9 cellular contexts compared by ENCODE assay signal in the genomic region with DNA sequence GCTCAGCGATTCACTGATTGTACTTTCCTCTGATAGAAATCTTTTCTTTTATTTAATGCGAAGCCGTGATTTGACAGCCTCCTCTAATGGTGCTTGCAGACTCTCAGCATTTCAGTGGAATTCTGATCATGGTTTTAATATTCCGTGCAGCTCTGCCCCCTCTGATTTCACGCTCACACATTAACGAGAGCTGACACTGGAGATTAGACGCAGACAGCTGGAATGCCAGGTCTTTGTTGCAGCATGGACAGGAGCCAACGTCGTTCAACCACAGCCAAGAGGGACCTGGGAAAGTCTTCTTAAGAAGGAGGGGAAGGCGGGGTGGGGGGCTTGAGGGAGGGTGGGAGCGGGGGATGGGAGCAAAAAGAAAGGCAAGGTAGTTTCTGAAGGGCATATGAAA.
DNase-seq lines count a peak whose midpoint lies in the region; ATAC-seq and TF ChIP-seq lines count a peak whose summit lies in the region.
"Had no signal": no experiment of that assay in that cellular context is flagged by ENCODE, and none has a peak within 500 bp of the region (broad histone marks: within the 10 kb centered on the region; RNA-seq: fewer than 3 reads in every experiment).

No MANE protein-coding gene starts in this region.

- H3K27ac Mint-ChIP-seq in GM23338, result no peak overlapping the region
- H3K27ac Mint-ChIP-seq in progenitor cell of endocrine pancreas, result no peak overlapping the region

- H3K79me2 ChIP-seq in GM23338 (replicated peaks; ENCODE audit: insufficient read depth) (no peaks in the 10 kb centered on the region), hepatocyte (no peaks in the 10 kb centered on the region)

- H3K27me3 ChIP-seq in GM23338 (ENCODE audit: insufficient read depth), result peaks cover 8% of the 10 kb centered on the region; the same call in 1 of the 2 replicates
- peaks cover 4% of the 10 kb centered on the region for H3K27me3 ChIP-seq in WERI-Rb-1 (ENCODE audit: insufficient read depth, low read depth, severe bottlenecking)
- no peaks in the 10 kb centered on the region for H3K27me3 ChIP-seq in hepatocyte

- TF ChIP-seq CTCF in GM23338 (conservative IDR thresholded peaks at IDR 0.05; ENCODE audit: low read depth in 2 of 2) (no peak), WERI-Rb-1 (IDR thresholded peaks at IDR 0.05; ENCODE audit: low read depth, low read length) (no peak), hepatocyte (IDR thresholded peaks at IDR 0.05; ENCODE audit: poor library complexity) (no peak), progenitor cell of endocrine pancreas (IDR thresholded peaks at IDR 0.05; ENCODE audit: unreplicated experiment) (no peak)

- H3F3A ChIP-seq in GM23338 (replicated peaks; ENCODE audit: low read depth), result no peaks in the 10 kb centered on the region

- intact Hi-C loops in sciatic nerve (cut with DNase I), result no loop called here

- WGBS in hepatocyte (ENCODE audit: low lambda C conversion rate, missing lambda C conversion rate), result 5% methylated on average over 11 of the region's 11 CpGs

- H3K36me3 Mint-ChIP-seq in GM23338 (ENCODE audit: low read depth) (no peaks in the 10 kb centered on the region), progenitor cell of endocrine pancreas (ENCODE audit: insufficient read depth) (no peaks in the 10 kb centered on the region)

- DNase-seq in GM23338 (ENCODE audit: low spot score) (peak; percentile 65), WERI-Rb-1 (peak; percentile 24), hepatocyte (ENCODE audit: low spot score) (peak; percentile 45), sciatic nerve (ENCODE audit: low spot score) (no peak), progenitor cell of endocrine pancreas (ENCODE audit: low spot score, unreplicated experiment) (no peak)
- DNase-seq in stimulated activated CD4-positive, alpha-beta T cell treated with anti-CD3 and anti-CD28 coated beads, Interleukin-4, amount 100 ng/mL, for 1 hour, result no peak
- DNase-seq: SHP77 had no signal

- peak overlapping the region; percentile 69 for H3K4me3 ChIP-seq in GM23338
- no peak overlapping the region for H3K4me3 ChIP-seq in WERI-Rb-1 (ENCODE audit: low read depth, low read length)
- H3K4me3 ChIP-seq in hepatocyte, result peak overlapping the region; percentile 5

- peaks cover 15% of the 10 kb centered on the region; the same call in 1 of the 2 replicates for H3K9me2 ChIP-seq in GM23338 (ENCODE audit: insufficient read depth)
- no peaks in the 10 kb centered on the region for H3K9me2 ChIP-seq in hepatocyte (replicated peaks; ENCODE audit: insufficient read depth)

- H3K27ac ChIP-seq in GM23338 (ENCODE audit: low read depth) (no peak overlapping the region), WERI-Rb-1 (no peak overlapping the region), hepatocyte (peak overlapping the region; percentile 78)

- H3K4me1 ChIP-seq in GM23338 (ENCODE audit: insufficient read depth), result peaks cover 43% of the 10 kb centered on the region
- peaks cover 32% of the 10 kb centered on the region for H3K4me1 ChIP-seq in hepatocyte (ENCODE audit: insufficient read depth)

- peaks cover 26% of the 10 kb centered on the region for H3K4me1 Mint-ChIP-seq in GM23338
- H3K4me1 Mint-ChIP-seq in progenitor cell of endocrine pancreas (ENCODE audit: low read depth), result peaks cover 2% of the 10 kb centered on the region

- peaks cover 3% of the 10 kb centered on the region for H3K27me3 Mint-ChIP-seq in GM23338 (ENCODE audit: insufficient read depth, low read depth, poor library complexity)
- H3K27me3 Mint-ChIP-seq in progenitor cell of endocrine pancreas, result peaks cover 9% of the 10 kb centered on the region

- H3K4me3 Mint-ChIP-seq in GM23338 (no peak overlapping the region), progenitor cell of endocrine pancreas (ENCODE audit: low read depth) (no peak overlapping the region)

- H3K36me3 ChIP-seq in GM23338 (ENCODE audit: insufficient read depth) (no peaks in the 10 kb centered on the region), WERI-Rb-1 (no peaks in the 10 kb centered on the region), hepatocyte (replicated peaks; ENCODE audit: insufficient read depth, low read depth) (peaks cover 3% of the 10 kb centered on the region)

- H3K4me2 ChIP-seq in GM23338 (peak overlapping the region; percentile 95), hepatocyte (peak overlapping the region; percentile 72)

- H2AFZ ChIP-seq in GM23338 (peak overlapping the region; percentile 78), hepatocyte (peak overlapping the region; percentile 44)

- no peaks in the 10 kb centered on the region for H3K9me3 ChIP-seq in WERI-Rb-1 (ENCODE audit: severe bottlenecking)
- no peaks in the 10 kb centered on the region for H3K9me3 ChIP-seq in hepatocyte (ENCODE audit: low read depth)

- H4K20me1 ChIP-seq in GM23338 (replicated peaks; ENCODE audit: insufficient read depth), result no peaks in the 10 kb centered on the region
- no peaks in the 10 kb centered on the region for H4K20me1 ChIP-seq in hepatocyte (ENCODE audit: insufficient read depth, poor library complexity, severe bottlenecking)

- ATAC-seq in GM23338 (peak; percentile 61), sciatic nerve (peak; percentile 56), HG03342 (IDR thresholded peaks at IDR 0.05; ENCODE audit: unreplicated experiment) (no peak), GM18858 (IDR thresholded peaks at IDR 0.05; ENCODE audit: unreplicated experiment) (no peak)

- H3K9me3 Mint-ChIP-seq in GM23338, result no peaks in the 10 kb centered on the region; the same call in 2 of the 3 replicates
- no peaks in the 10 kb centered on the region for H3K9me3 Mint-ChIP-seq in progenitor cell of endocrine pancreas (ENCODE audit: low read depth)

TF ChIP-seq in GM23338, 12 proteins besides CTCF, POLR2A, EP300 and RAD21 (continues in another document):
- TF ChIP-seq CREB1 (CRISPR knock-in tag; IDR thresholded peaks at IDR 0.05; ENCODE audit: low read depth), result no peak
- TF ChIP-seq ZNF114 (CRISPR knock-in tag; IDR thresholded peaks at IDR 0.05), result no peak
- TF ChIP-seq JUNB (IDR thresholded peaks at IDR 0.05; ENCODE audit: unreplicated experiment), result no peak
- no peak for TF ChIP-seq EZH2phosphoT487 (IDR thresholded peaks at IDR 0.05; ENCODE audit: unreplicated experiment)
- TF ChIP-seq, protein P1, sequence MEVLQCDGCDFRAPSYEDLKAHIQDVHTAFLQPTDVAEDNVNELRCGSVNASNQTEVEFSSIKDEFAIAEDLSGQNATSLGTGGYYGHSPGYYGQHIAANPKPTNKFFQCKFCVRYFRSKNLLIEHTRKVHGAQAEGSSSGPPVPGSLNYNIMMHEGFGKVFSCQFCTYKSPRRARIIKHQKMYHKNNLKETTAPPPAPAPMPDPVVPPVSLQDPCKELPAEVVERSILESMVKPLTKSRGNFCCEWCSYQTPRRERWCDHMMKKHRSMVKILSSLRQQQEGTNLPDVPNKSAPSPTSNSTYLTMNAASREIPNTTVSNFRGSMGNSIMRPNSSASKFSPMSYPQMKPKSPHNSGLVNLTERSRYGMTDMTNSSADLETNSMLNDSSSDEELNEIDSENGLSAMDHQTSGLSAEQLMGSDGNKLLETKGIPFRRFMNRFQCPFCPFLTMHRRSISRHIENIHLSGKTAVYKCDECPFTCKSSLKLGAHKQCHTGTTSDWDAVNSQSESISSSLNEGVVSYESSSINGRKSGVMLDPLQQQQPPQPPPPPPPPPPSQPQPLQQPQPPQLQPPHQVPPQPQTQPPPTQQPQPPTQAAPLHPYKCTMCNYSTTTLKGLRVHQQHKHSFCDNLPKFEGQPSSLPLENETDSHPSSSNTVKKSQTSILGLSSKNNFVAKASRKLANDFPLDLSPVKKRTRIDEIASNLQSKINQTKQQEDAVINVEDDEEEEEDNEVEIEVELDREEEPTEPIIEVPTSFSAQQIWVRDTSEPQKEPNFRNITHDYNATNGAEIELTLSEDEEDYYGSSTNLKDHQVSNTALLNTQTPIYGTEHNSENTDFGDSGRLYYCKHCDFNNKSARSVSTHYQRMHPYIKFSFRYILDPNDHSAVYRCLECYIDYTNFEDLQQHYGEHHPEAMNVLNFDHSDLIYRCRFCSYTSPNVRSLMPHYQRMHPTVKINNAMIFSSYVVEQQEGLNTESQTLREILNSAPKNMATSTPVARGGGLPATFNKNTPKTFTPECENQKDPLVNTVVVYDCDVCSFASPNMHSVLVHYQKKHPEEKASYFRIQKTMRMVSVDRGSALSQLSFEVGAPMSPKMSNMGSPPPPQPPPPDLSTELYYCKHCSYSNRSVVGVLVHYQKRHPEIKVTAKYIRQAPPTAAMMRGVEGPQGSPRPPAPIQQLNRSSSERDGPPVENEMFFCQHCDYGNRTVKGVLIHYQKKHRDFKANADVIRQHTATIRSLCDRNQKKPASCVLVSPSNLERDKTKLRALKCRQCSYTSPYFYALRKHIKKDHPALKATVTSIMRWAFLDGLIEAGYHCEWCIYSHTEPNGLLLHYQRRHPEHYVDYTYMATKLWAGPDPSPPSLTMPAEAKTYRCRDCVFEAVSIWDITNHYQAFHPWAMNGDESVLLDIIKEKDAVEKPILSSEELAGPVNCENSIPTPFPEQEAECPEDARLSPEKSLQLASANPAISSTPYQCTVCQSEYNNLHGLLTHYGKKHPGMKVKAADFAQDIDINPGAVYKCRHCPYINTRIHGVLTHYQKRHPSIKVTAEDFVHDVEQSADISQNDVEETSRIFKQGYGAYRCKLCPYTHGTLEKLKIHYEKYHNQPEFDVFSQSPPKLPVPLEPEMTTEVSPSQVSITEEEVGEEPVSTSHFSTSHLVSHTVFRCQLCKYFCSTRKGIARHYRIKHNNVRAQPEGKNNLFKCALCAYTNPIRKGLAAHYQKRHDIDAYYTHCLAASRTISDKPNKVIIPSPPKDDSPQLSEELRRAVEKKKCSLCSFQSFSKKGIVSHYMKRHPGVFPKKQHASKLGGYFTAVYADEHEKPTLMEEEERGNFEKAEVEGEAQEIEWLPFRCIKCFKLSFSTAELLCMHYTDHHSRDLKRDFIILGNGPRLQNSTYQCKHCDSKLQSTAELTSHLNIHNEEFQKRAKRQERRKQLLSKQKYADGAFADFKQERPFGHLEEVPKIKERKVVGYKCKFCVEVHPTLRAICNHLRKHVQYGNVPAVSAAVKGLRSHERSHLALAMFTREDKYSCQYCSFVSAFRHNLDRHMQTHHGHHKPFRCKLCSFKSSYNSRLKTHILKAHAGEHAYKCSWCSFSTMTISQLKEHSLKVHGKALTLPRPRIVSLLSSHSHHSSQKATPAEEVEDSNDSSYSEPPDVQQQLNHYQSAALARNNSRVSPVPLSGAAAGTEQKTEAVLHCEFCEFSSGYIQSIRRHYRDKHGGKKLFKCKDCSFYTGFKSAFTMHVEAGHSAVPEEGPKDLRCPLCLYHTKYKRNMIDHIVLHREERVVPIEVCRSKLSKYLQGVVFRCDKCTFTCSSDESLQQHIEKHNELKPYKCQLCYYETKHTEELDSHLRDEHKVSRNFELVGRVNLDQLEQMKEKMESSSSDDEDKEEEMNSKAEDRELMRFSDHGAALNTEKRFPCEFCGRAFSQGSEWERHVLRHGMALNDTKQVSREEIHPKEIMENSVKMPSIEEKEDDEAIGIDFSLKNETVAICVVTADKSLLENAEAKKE (CRISPR knock-in tag; IDR thresholded peaks at IDR 0.05), result no peak
- no peak for TF ChIP-seq NANOG (IDR thresholded peaks at IDR 0.05; ENCODE audit: borderline replicate concordance)

Comparison
In these comparisons a context has a peak if more than half of its experiments do, and no peak if none do; other contexts are left out.
1. ATAC-seq: peak in GM23338 (single experiment) and sciatic nerve (single experiment); none in HG03342 (single experiment) and GM18858 (single experiment).
2. DNase-seq: peak in GM23338 (single experiment), WERI-Rb-1 (single experiment) and hepatocyte (single experiment); none in sciatic nerve (single experiment), progenitor cell of endocrine pancreas (single experiment) and stimulated activated CD4-positive, alpha-beta T cell treated with anti-CD3 and anti-CD28 coated beads, Interleukin-4, amount 100 ng/mL, for 1 hour (single experiment).